8 cellular contexts compared by ENCODE assay signal in genomic region chr19:1269065-1269477, GRCh38.
A peak's percentile ranks its signal among the peaks of the same experiment; 100 is the strongest.
DNase-seq lines count a peak whose midpoint lies in the region; ATAC-seq, FAIRE-seq and TF ChIP-seq lines count a peak whose summit lies in the region.

Gene CIRBP, plus strand, starts transcription at chr19:1269332. Its CDS starts 1,602 bp downstream, at chr19:1270934.

- peak; percentile 50 for ATAC-seq in HG02981 (IDR thresholded peaks at IDR 0.05; ENCODE audit: unreplicated experiment)

- TF ChIP-seq CTCF in astrocyte of the cerebellum (IDR thresholded peaks at IDR 0.05; ENCODE audit: low read depth, low read length, missing control alignments): no peak

- in situ Hi-C loops in astrocyte of the cerebellum (cut with HindIII; ENCODE audit: low sequenced_read_pairs): no loop called here

- FAIRE-seq in GM18507 (lab: Jason Lieb, UNC): peak; percentile 98

- H3K4me3 ChIP-seq in astrocyte of the cerebellum (ENCODE audit: low read depth, low read length): peak within 1 kb of the TSS; percentile 63

- DNase-seq in GM18507 (ENCODE audit: extremely low spot score, insufficient read length, low read depth): peak; percentile 94
- peak; percentile 89 for DNase-seq in NCI-H2081 treated with DMSO at 0.1 percent for 48 hours (lab: John Stamatoyannopoulos, UW)
- peak; percentile 99 for DNase-seq in T1000 (lab: John Stamatoyannopoulos, UW)
- peak; percentile 96 for DNase-seq in astrocyte of the cerebellum (ENCODE audit: low read depth)
- DNase-seq in hepatic stellate cell (ENCODE audit: low spot score): peak; percentile 98
- peak; percentile 97 for DNase-seq in retina
- DNase-seq in cortex of kidney (lab: John Stamatoyannopoulos, UW): no peak
